ENCODE assay signal across 1 cellular context in the genomic region with DNA sequence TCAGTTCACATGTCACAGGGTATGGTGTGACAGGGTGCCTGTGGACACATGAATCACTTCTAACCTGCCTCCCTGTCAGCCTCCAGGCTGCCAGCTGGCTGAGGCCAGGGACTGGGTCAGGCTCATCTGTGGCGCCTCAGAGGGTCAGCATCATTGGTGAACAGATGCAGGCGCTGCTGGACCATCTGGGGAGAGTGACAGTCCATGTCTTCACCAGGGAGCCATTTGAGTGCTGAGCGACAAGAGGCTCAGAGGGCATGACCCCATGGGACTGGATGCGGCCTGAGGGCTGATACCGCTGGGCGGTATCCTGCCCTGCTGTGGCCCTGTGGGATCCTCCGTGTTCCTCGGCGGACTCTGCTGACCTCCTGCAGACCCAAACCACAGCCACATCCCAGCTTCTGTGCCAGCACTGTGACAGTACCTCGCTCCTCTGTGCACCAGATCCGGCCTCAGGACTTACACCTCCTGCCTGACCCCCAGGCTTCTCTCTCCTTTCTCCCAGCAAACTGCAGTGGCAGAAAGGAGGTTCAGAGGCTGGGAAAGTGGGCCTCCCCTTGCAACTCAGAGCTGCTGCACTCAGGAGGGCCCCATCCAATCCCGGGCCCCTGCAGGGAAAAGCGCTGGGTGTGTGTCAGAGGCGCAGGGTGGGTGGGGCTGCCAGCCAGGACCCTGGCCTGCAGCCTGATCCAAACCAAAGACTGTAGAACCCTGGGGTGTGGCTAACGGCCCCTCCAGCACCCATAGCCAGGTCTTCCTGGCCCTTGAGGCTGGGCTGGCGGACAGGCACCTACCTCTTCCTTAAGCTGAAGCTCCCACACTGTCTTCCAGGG.
A peak's percentile ranks its signal among the peaks of the same experiment; 100 is the strongest.
TF ChIP-seq lines count a peak whose summit lies in the region.

No MANE protein-coding gene starts in this region.

TF ChIP-seq in K562, 482 proteins besides CTCF, POLR2A, EP300 and RAD21:
- TF ChIP-seq, protein P1, sequence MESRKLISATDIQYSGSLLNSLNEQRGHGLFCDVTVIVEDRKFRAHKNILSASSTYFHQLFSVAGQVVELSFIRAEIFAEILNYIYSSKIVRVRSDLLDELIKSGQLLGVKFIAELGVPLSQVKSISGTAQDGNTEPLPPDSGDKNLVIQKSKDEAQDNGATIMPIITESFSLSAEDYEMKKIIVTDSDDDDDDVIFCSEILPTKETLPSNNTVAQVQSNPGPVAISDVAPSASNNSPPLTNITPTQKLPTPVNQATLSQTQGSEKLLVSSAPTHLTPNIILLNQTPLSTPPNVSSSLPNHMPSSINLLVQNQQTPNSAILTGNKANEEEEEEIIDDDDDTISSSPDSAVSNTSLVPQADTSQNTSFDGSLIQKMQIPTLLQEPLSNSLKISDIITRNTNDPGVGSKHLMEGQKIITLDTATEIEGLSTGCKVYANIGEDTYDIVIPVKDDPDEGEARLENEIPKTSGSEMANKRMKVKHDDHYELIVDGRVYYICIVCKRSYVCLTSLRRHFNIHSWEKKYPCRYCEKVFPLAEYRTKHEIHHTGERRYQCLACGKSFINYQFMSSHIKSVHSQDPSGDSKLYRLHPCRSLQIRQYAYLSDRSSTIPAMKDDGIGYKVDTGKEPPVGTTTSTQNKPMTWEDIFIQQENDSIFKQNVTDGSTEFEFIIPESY (CRISPR knock-in tag; IDR thresholded peaks at IDR 0.05): 0 out of 2 replicates have a peak, but pooled peaks have one; percentile 45
- no peak for TF ChIP-seq ATF1 (CRISPR knock-in tag; IDR thresholded peaks at IDR 0.05)
- no peak for TF ChIP-seq ATF1 (tag; IDR thresholded peaks at IDR 0.05)
- TF ChIP-seq, protein P2, sequence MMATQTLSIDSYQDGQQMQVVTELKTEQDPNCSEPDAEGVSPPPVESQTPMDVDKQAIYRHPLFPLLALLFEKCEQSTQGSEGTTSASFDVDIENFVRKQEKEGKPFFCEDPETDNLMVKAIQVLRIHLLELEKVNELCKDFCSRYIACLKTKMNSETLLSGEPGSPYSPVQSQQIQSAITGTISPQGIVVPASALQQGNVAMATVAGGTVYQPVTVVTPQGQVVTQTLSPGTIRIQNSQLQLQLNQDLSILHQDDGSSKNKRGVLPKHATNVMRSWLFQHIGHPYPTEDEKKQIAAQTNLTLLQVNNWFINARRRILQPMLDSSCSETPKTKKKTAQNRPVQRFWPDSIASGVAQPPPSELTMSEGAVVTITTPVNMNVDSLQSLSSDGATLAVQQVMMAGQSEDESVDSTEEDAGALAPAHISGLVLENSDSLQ (IDR thresholded peaks at IDR 0.05): peak; percentile 36; the same call in 1 of the 2 replicates
- no peak for TF ChIP-seq PRMT5 (CRISPR knock-in tag; IDR thresholded peaks at IDR 0.05)
- TF ChIP-seq, protein P3, sequence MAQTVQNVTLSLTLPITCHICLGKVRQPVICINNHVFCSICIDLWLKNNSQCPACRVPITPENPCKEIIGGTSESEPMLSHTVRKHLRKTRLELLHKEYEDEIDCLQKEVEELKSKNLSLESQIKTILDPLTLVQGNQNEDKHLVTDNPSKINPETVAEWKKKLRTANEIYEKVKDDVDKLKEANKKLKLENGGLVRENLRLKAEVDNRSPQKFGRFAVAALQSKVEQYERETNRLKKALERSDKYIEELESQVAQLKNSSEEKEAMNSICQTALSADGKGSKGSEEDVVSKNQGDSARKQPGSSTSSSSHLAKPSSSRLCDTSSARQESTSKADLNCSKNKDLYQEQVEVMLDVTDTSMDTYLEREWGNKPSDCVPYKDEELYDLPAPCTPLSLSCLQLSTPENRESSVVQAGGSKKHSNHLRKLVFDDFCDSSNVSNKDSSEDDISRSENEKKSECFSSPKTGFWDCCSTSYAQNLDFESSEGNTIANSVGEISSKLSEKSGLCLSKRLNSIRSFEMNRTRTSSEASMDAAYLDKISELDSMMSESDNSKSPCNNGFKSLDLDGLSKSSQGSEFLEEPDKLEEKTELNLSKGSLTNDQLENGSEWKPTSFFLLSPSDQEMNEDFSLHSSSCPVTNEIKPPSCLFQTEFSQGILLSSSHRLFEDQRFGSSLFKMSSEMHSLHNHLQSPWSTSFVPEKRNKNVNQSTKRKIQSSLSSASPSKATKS (CRISPR knock-in tag; IDR thresholded peaks at IDR 0.05): no peak
- TF ChIP-seq, protein P4, sequence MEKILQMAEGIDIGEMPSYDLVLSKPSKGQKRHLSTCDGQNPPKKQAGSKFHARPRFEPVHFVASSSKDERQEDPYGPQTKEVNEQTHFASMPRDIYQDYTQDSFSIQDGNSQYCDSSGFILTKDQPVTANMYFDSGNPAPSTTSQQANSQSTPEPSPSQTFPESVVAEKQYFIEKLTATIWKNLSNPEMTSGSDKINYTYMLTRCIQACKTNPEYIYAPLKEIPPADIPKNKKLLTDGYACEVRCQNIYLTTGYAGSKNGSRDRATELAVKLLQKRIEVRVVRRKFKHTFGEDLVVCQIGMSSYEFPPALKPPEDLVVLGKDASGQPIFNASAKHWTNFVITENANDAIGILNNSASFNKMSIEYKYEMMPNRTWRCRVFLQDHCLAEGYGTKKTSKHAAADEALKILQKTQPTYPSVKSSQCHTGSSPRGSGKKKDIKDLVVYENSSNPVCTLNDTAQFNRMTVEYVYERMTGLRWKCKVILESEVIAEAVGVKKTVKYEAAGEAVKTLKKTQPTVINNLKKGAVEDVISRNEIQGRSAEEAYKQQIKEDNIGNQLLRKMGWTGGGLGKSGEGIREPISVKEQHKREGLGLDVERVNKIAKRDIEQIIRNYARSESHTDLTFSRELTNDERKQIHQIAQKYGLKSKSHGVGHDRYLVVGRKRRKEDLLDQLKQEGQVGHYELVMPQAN (IDR thresholded peaks at IDR 0.05; ENCODE audit: borderline replicate concordance): no peak
- TF ChIP-seq ZNF41 (CRISPR knock-in tag; conservative IDR thresholded peaks at IDR 0.05): no peak
- TF ChIP-seq RBFOX2 (IDR thresholded peaks at IDR 0.05; ENCODE audit: low read depth, low read length): 0 out of 2 replicates have a peak, but pooled peaks have one; percentile 38
- TF ChIP-seq SETDB1 (IDR thresholded peaks at IDR 0.05; ENCODE audit: low read length): no peak
- no peak for TF ChIP-seq SIN3A (IDR thresholded peaks at IDR 0.05; ENCODE audit: borderline replicate concordance in 2 of 2, control insufficient read depth in 1 of 2, low read depth in 2 of 2, low read length in 2 of 2)
- TF ChIP-seq MCM7 (IDR thresholded peaks at IDR 0.05): no peak
- no peak for TF ChIP-seq NFXL1 (CRISPR knock-in tag; IDR thresholded peaks at IDR 0.05)
- no peak for TF ChIP-seq ZNF668 (CRISPR knock-in tag; IDR thresholded peaks at IDR 0.05)
- TF ChIP-seq ESRRB (CRISPR knock-in tag; IDR thresholded peaks at IDR 0.05; ENCODE audit: borderline replicate concordance): no peak
- TF ChIP-seq, protein P5, sequence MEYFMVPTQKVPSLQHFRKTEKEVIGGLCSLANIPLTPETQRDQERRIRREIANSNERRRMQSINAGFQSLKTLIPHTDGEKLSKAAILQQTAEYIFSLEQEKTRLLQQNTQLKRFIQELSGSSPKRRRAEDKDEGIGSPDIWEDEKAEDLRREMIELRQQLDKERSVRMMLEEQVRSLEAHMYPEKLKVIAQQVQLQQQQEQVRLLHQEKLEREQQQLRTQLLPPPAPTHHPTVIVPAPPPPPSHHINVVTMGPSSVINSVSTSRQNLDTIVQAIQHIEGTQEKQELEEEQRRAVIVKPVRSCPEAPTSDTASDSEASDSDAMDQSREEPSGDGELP (CRISPR knock-in tag; IDR thresholded peaks at IDR 0.05; ENCODE audit: borderline replicate concordance): peak; percentile 22; the same call in 1 of the 2 replicates
- no peak for TF ChIP-seq ZNF57 (CRISPR knock-in tag; IDR thresholded peaks at IDR 0.05)
- TF ChIP-seq WHSC1 (IDR thresholded peaks at IDR 0.05; ENCODE audit: low read length): no peak
- TF ChIP-seq CREBBP (IDR thresholded peaks at IDR 0.05; ENCODE audit: low read depth, low read length): no peak
- TF ChIP-seq NCOA4 (IDR thresholded peaks at IDR 0.05; ENCODE audit: partially characterized antibody): no peak
TF ChIP-seq in K562: peak in this region for 4.
